ENCODE assay signal across 17 cellular contexts in the genomic region with DNA sequence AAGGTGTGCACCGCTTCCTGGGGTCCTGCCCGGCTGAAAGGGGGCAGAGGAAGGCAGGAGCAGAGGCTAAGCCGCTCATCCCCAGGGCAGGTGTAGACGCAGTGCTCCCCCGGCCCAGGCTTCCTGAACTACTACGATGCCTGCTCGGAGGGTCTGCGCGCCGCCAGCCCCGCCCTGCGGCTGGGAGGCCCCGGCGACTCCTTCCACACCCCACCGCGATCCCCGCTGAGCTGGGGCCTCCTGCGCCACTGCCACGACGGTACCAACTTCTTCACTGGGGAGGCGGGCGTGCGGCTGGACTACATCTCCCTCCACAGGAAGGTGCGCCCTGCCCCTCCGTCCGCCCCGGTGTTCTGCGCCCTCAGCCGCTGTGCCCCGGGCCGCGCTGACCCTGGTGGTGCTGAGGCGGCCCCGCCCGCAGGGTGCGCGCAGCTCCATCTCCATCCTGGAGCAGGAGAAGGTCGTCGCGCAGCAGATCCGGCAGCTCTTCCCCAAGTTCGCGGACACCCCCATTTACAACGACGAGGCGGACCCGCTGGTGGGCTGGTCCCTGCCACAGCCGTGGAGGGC. TPM values are rescaled to one million over a fixed set of nuclear protein-coding genes. Genes with fewer than 3 reads are reported as not detected.
DNase-seq lines count a peak whose midpoint lies in the region; TF ChIP-seq lines count a peak whose summit lies in the region.
"Had no signal": no experiment of that assay in that cellular context is flagged by ENCODE, and none has a peak within 500 bp of the region (broad histone marks: within the 10 kb centered on the region; RNA-seq: fewer than 3 reads in every experiment).

No MANE protein-coding gene starts in this region.

- no peaks in the 10 kb centered on the region for H3K9me3 ChIP-seq in GM23248 (ENCODE audit: low read depth)
- H3K9me3 ChIP-seq in HUES48 (ENCODE audit: control insufficient read depth, insufficient read depth, low read length): no peaks in the 10 kb centered on the region
- H3K9me3 ChIP-seq: HAP-1, MG63 had no signal

- no peak overlapping the region for H4K8ac ChIP-seq in mesendoderm (ENCODE audit: low read depth, low read length)

- no peaks in the 10 kb centered on the region for H4K20me1 ChIP-seq in GM23248 (ENCODE audit: insufficient read depth)

- no peaks in the 10 kb centered on the region for H3K79me1 ChIP-seq in mesendoderm (ENCODE audit: low read length)

- no peak overlapping the region for H2BK5ac ChIP-seq in mesendoderm (ENCODE audit: low read length)

- no peak overlapping the region for H4K5ac ChIP-seq in mesendoderm (ENCODE audit: low read length)

- H3K27ac ChIP-seq in GM23248 (no peak overlapping the region), HUES48 (ENCODE audit: low read depth, low read length) (no peak overlapping the region), mesendoderm (ENCODE audit: low read depth, low read length) (no peak overlapping the region)
- H3K27ac ChIP-seq: HL-60 had no signal

- peak overlapping the region; percentile 6 for H3K23ac ChIP-seq in mesendoderm (ENCODE audit: low read length)

- no peak for TF ChIP-seq CTCF in GM10248 (IDR thresholded peaks at IDR 0.05; ENCODE audit: control extremely low read depth, extremely low read depth, low read depth, missing control alignments)

- H3K27me3 ChIP-seq in GM23248 (replicated peaks; ENCODE audit: insufficient read depth): peaks cover 38% of the 10 kb centered on the region
- H3K27me3 ChIP-seq in HUES48 (ENCODE audit: control insufficient read depth, insufficient read depth, low read length): peaks cover 92% of the 10 kb centered on the region
- H3K27me3 ChIP-seq in mesendoderm (ENCODE audit: insufficient read depth, low read length, poor library complexity): peaks cover 44% of the 10 kb centered on the region
- H3K27me3 ChIP-seq: MG63 had no signal

- in situ Hi-C loops in GM23248 (cut with MboI): no loop called here

- H3K9ac ChIP-seq in GM23248 (no peak overlapping the region), HUES48 (ENCODE audit: low read depth, low read length) (no peak overlapping the region), mesendoderm (ENCODE audit: low read length) (no peak overlapping the region)

- H2BK15ac ChIP-seq in mesendoderm (replicated peaks; ENCODE audit: low read depth): no peak overlapping the region

- no peak overlapping the region for H3K56ac ChIP-seq in mesendoderm (ENCODE audit: low read length)

- H3K4me3 ChIP-seq in GM23248 (no peak overlapping the region), HUES48 (ENCODE audit: low read depth, low read length) (peak overlapping the region; percentile 55), mesendoderm (ENCODE audit: low read length) (no peak overlapping the region)
- H3K4me3 ChIP-seq: HAP-1, MG63 had no signal

- peak; percentile 30 for TF ChIP-seq POLR2A in erythroblast (IDR thresholded peaks at IDR 0.05; ENCODE audit: low read length)

- no peaks in the 10 kb centered on the region for H3K36me3 ChIP-seq in GM23248 (ENCODE audit: low read depth)
- H3K36me3 ChIP-seq in HUES48 (ENCODE audit: control insufficient read depth, insufficient read depth, low read length): no peaks in the 10 kb centered on the region
- H3K36me3 ChIP-seq in mesendoderm (ENCODE audit: control insufficient read depth, insufficient read depth, low read length): no peaks in the 10 kb centered on the region
- H3K36me3 ChIP-seq: HAP-1, MG63 had no signal

- 19% methylated on average over 46 of the region's 48 CpGs for WGBS in GM23248 (ENCODE audit: low coverage in 1 of 2, low lambda C conversion rate in 2 of 2, missing lambda C conversion rate in 2 of 2), 2 experiments
- WGBS in mesendoderm (ENCODE audit: extremely low coverage, insufficient coverage, low lambda C conversion rate): no CpG with 5 or more reads among the region's 48 CpGs

- H3F3A ChIP-seq in GM23248 (ENCODE audit: insufficient read depth): no peaks in the 10 kb centered on the region

- H3K79me2 ChIP-seq in GM23248 (ENCODE audit: insufficient read depth) (no peaks in the 10 kb centered on the region), mesendoderm (ENCODE audit: control insufficient read depth, insufficient read depth, low read length) (no peaks in the 10 kb centered on the region)

- H2BK120ac ChIP-seq in mesendoderm (ENCODE audit: low read depth, low read length): no peak overlapping the region

- no peak overlapping the region for H2AFZ ChIP-seq in GM23248

- no peak overlapping the region for H3K4ac ChIP-seq in mesendoderm (ENCODE audit: low read depth, low read length)

- CTCF ChIA-PET in GM10248 (lab: Yijun Ruan, JAX): no interaction called here

- no peaks in the 10 kb centered on the region for H3K9me2 ChIP-seq in GM23248 (ENCODE audit: insufficient read depth)

- H2AK5ac ChIP-seq in mesendoderm (ENCODE audit: low read length): no peak overlapping the region

- DNase-seq in GM23248 (peak; percentile 21), erythroblast (lab: John Stamatoyannopoulos, UW) (peak in 1 of 2 experiments; percentile 23), mesendoderm (no peak), cortex of kidney (lab: John Stamatoyannopoulos, UW) (no peak), GM10248 (ENCODE audit: extremely low spot score) (no peak), EL (no peak)
- DNase-seq: COR-L47, Karpas-422, MG63, NCI-H1105, NCI-H187 treated with DMSO at 0.1 percent for 48 hours, NCI-H526 treated with DMSO at 0.1 percent for 48 hours, SIG-M5 had no signal

- POLR2A ChIA-PET in GM10248 (lab: Yijun Ruan, JAX): no interaction called here

- no peak overlapping the region for H3K18ac ChIP-seq in mesendoderm (ENCODE audit: low read length)

- H3K4me2 ChIP-seq in GM23248 (ENCODE audit: unreplicated experiment) (no peak overlapping the region), mesendoderm (ENCODE audit: low read length) (no peak overlapping the region)

- H3K4me1 ChIP-seq in GM23248 (ENCODE audit: insufficient read depth) (no peaks in the 10 kb centered on the region), HUES48 (ENCODE audit: control insufficient read depth, insufficient read depth, low read length) (no peaks in the 10 kb centered on the region), mesendoderm (ENCODE audit: control insufficient read depth, low read depth, low read length) (no peaks in the 10 kb centered on the region)
- H3K4me1 ChIP-seq: HAP-1 had no signal

RNA-seq across cellular contexts. Expression of a gene that starts 8.4 kb away (rescaled TPM):
- 0.13 and 0.22 TPM in 2 replicates for total RNA-seq in GM23248 (2014; rRNA removed; shearing (Covaris generic))
- polyA plus RNA-seq in GM23248 (2016; fragmentation: Nextera tagmentation; extraction: Ambion mirVana): 1.6 and 1.8 TPM in 2 replicates
- 0.01 TPM for polyA plus RNA-seq in mesendoderm (2013, experiment 1 of 2)
- 0.01 TPM for polyA plus RNA-seq in mesendoderm (2013, experiment 2 of 2)
- total RNA-seq: RPMI7951 had no signal

RNA-seq across cellular contexts. Expression of a gene that starts 9.8 kb away (rescaled TPM):
- total RNA-seq in GM23248 (2014; rRNA removed; shearing (Covaris generic)): 58.7 and 64.9 TPM in 2 replicates
- 10.8 and 11.1 TPM in 2 replicates for polyA plus RNA-seq in GM23248 (2016; fragmentation: Nextera tagmentation; extraction: Ambion mirVana)
- polyA plus RNA-seq in mesendoderm (2013, experiment 1 of 2): 10.8 TPM
- 11.3 TPM for polyA plus RNA-seq in mesendoderm (2013, experiment 2 of 2)

RNA-seq across cellular contexts. Expression of a gene that starts 14.8 kb away (rescaled TPM):
- total RNA-seq in GM23248 (2014; rRNA removed; shearing (Covaris generic)): 26.3 and 30.7 TPM in 2 replicates
- polyA plus RNA-seq in GM23248 (2016; fragmentation: Nextera tagmentation; extraction: Ambion mirVana): 26.4 and 28.8 TPM in 2 replicates
- polyA plus RNA-seq in mesendoderm (2013, experiment 1 of 2): 0.35 TPM
- polyA plus RNA-seq in mesendoderm (2013, experiment 2 of 2): 0.21 TPM

RNA-seq across cellular contexts. Expression of a gene that starts 28.3 kb away (rescaled TPM):
- 16.8 and 18.2 TPM in 2 replicates for total RNA-seq in GM23248 (2014; rRNA removed; shearing (Covaris generic))
- 1.4 and 1.9 TPM in 2 replicates for polyA plus RNA-seq in GM23248 (2016; fragmentation: Nextera tagmentation; extraction: Ambion mirVana)
- polyA plus RNA-seq in mesendoderm (2013, experiment 1 of 2): 1.9 TPM
- polyA plus RNA-seq in mesendoderm (2013, experiment 2 of 2): 1.7 TPM
